Comparison of ENCODE assay signal across 14 cellular contexts in the genomic region with DNA sequence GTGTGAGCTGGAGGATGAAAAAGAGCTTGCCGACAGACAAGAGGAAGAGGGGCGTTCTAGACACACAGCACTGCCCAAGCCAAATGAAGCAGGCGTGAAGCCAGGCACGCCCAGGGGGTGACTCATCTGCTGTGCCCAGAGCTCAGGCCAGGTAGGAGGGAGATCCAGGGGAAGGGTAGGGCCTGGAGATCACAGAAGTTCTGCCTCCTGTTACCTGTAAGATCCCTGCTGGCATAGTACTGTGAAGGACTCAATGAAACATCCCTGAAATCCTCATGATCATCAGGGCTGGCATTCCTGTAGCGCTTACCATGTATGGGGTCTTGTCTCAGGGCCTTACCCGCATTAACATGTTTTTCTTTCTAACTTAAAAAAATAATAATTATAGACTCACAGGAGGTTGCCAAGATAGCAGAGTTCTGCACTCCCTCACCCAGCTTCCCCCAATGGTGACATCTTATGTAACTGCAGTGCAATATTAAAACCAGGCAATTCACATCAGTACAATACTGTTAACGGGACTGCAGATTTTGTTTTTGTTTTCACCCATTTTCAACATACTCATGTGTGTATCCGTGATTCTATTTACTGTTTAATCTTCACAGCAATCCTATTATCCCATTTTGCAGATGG.
DNase-seq lines count a peak whose midpoint lies in the region; ATAC-seq, FAIRE-seq and TF ChIP-seq lines count a peak whose summit lies in the region.
"Had no signal": no experiment of that assay in that cellular context is flagged by ENCODE, and none has a peak within 500 bp of the region (broad histone marks: within the 10 kb centered on the region; RNA-seq: fewer than 3 reads in every experiment).

No MANE protein-coding gene starts in this region.

- in situ Hi-C loops in GM12878 (cut with MboI) (no loop called here), HepG2 (cut with HindIII; ENCODE audit: extremely low pct_ligation_motif_present, low pct_unique_long_range_greater_than_20kb) (no loop called here)

- intact Hi-C loops in GM12878 (cut with micrococcal nuclease; ENCODE audit: unreplicated experiment): no loop called here
- intact Hi-C loops in HepG2 (cut with micrococcal nuclease; ENCODE audit: unreplicated experiment): no loop called here
- intact Hi-C loops in testis (cut with DNase I; ENCODE audit: low total_unique reads): no loop called here

- H3K4me1 Mint-ChIP-seq in T-helper 2 cell treated with Interferon-gamma antibody and Interleukin-4, amounts not matched to agents 5 μg/mL and 100 μg/mL, for 36 hours (ENCODE audit: low read depth): peaks cover 26% of the 10 kb centered on the region
- peaks cover 48% of the 10 kb centered on the region for H3K4me1 Mint-ChIP-seq in WTC11

- no peak for DNase-seq in T-helper 2 cell treated with Interferon-gamma antibody and Interleukin-4, amounts not matched to agents 5 μg/mL and 100 μg/mL, for 36 hours (ENCODE audit: low spot score)
- DNase-seq in T-helper 2 cell (no peak), GM12878 (ENCODE audit: low read depth, low spot score) (no peak), HepG2 (ENCODE audit: low spot score) (no peak), testis (no peak), WTC11 (ENCODE audit: low spot score) (no peak), DMS153 treated with DMSO at 0.1 percent for 48 hours (lab: John Stamatoyannopoulos, UW; ENCODE audit: unreplicated experiment) (no peak)
- DNase-seq: 8988T; activated CD4-positive, alpha-beta T cell treated with anti-CD3 and anti-CD28 coated beads for 48 hours; effector CD8-positive, alpha-beta T cell; Kasumi-1 had no signal

- H3K9me3 Mint-ChIP-seq in T-helper 2 cell treated with Interferon-gamma antibody and Interleukin-4, amounts not matched to agents 5 μg/mL and 100 μg/mL, for 36 hours: no peaks in the 10 kb centered on the region
- H3K9me3 Mint-ChIP-seq in WTC11: peaks cover 4% of the 10 kb centered on the region; the same call in 1 of the 2 replicates
- H3K9me3 Mint-ChIP-seq: activated naive CD4-positive, alpha-beta T cell treated with anti-CD3 and anti-CD28 coated beads, Interleukin-2, amount 50 U/mL, for 24 hours had no signal

- no peak overlapping the region for H3K27ac ChIP-seq in GM12878 (ENCODE audit: control insufficient read depth, insufficient read depth)
- H3K27ac ChIP-seq in HepG2 (ENCODE audit: extremely low read length, insufficient read depth, low read length): no peak overlapping the region
- H3K27ac ChIP-seq in testis: peak overlapping the region; percentile 75 to 82

- peak overlapping the region; percentile 52 for H3K27ac Mint-ChIP-seq in T-helper 2 cell treated with Interferon-gamma antibody and Interleukin-4, amounts not matched to agents 5 μg/mL and 100 μg/mL, for 36 hours
- H3K27ac Mint-ChIP-seq in WTC11: no peak overlapping the region

- H3K79me2 ChIP-seq in GM12878 (ENCODE audit: control insufficient read depth, insufficient read depth, low read length) (no peaks in the 10 kb centered on the region), HepG2 (ENCODE audit: insufficient read depth, low read length) (no peaks in the 10 kb centered on the region)

- BruUV-seq in GM12878 (replicated peaks; lab: Mats Ljungman, UMichigan) (no TSS peak), HepG2 (replicated peaks; lab: Mats Ljungman, UMichigan) (no TSS peak)

- H3K9me3 ChIP-seq in GM12878 (replicated peaks; ENCODE audit: control insufficient read depth, insufficient read depth, low read length): peaks cover 4% of the 10 kb centered on the region; the same call in 2 of the 3 replicates
- H3K9me3 ChIP-seq in HepG2 (ENCODE audit: low read length): no peaks in the 10 kb centered on the region
- H3K9me3 ChIP-seq in testis: no peaks in the 10 kb centered on the region
- H3K9me3 ChIP-seq: thoracic aorta had no signal

- no peaks in the 10 kb centered on the region for H3K27me3 ChIP-seq in GM12878 (replicated peaks in 1 of 2; ENCODE audit: control insufficient read depth in 2 of 2, insufficient read depth in 2 of 2, low read length in 1 of 2)
- peaks cover 0 to 5% of the 10 kb centered on the region in 2 experiments; a peak in 1 of 5 replicates for H3K27me3 ChIP-seq in HepG2 (ENCODE audit: control insufficient read depth in 1 of 2, insufficient read depth in 2 of 2, low read length in 2 of 2)
- no peaks in the 10 kb centered on the region for H3K27me3 ChIP-seq in testis

- H3K9ac ChIP-seq in GM12878 (ENCODE audit: control insufficient read depth, insufficient read depth, low read length) (no peak overlapping the region), HepG2 (ENCODE audit: insufficient read depth, low read depth, low read length) (no peak overlapping the region)

- no peaks in the 10 kb centered on the region for H3K27me3 Mint-ChIP-seq in T-helper 2 cell treated with Interferon-gamma antibody and Interleukin-4, amounts not matched to agents 5 μg/mL and 100 μg/mL, for 36 hours (ENCODE audit: low read depth)
- no peaks in the 10 kb centered on the region for H3K27me3 Mint-ChIP-seq in WTC11 (ENCODE audit: low read depth)
- H3K27me3 Mint-ChIP-seq: activated naive CD4-positive, alpha-beta T cell treated with anti-CD3 and anti-CD28 coated beads, Interleukin-2, amount 50 U/mL, for 24 hours had no signal

- peaks cover 10% of the 10 kb centered on the region for H3K4me1 ChIP-seq in GM12878 (ENCODE audit: control insufficient read depth, insufficient read depth, low read length)
- H3K4me1 ChIP-seq in HepG2 (ENCODE audit: insufficient read depth, low read length): peaks cover 7% of the 10 kb centered on the region
- H3K4me1 ChIP-seq in testis: peaks cover 21% of the 10 kb centered on the region

- no peak overlapping the region for H2AFZ ChIP-seq in GM12878 (ENCODE audit: control insufficient read depth, low read depth, low read length)
- H2AFZ ChIP-seq in HepG2 (ENCODE audit: low read length): no peak overlapping the region

- TF ChIP-seq POLR2A in GM12878 (IDR thresholded peaks at IDR 0.05; ENCODE audit: low read depth, low read length) (no peak), HepG2 (IDR thresholded peaks at IDR 0.05; ENCODE audit: insufficient read depth in 1 of 2, low read depth in 2 of 2, low read length in 2 of 2) (no peak), testis (IDR thresholded peaks at IDR 0.05) (no peak)

- no peak overlapping the region for H3K4me3 ChIP-seq in GM12878
- H3K4me3 ChIP-seq in HepG2 (replicated peaks in 1 of 3; ENCODE audit: insufficient read depth in 1 of 3, low read depth in 2 of 3, low read length in 3 of 3): no peak overlapping the region
- H3K4me3 ChIP-seq in testis: no peak overlapping the region
- H3K4me3 ChIP-seq: thoracic aorta had no signal

- TF ChIP-seq RAD21 in GM12878 (IDR thresholded peaks at IDR 0.05; ENCODE audit: insufficient read depth, low read depth, low read length) (no peak), HepG2 (CRISPR knock-in tag; IDR thresholded peaks at IDR 0.05) (no peak)

- SMC1A ChIA-PET in GM12878 (lab: Charles Lee; ENCODE audit: uncharacterized antibody, unreplicated experiment): interaction anchor here (0.6 to 9.7 kb wide), 15 partner anchors 11 to 1490 kb away, joined by 3 to 88 read pairs (median 3); no protein-coding TSS in a partner anchor

- H4K20me1 ChIP-seq in GM12878 (ENCODE audit: control insufficient read depth, insufficient read depth) (no peaks in the 10 kb centered on the region), HepG2 (ENCODE audit: insufficient read depth, low read length) (no peaks in the 10 kb centered on the region)

- H3K36me3 Mint-ChIP-seq in T-helper 2 cell treated with Interferon-gamma antibody and Interleukin-4, amounts not matched to agents 5 μg/mL and 100 μg/mL, for 36 hours (ENCODE audit: low read depth): peaks cover 28% of the 10 kb centered on the region
- no peaks in the 10 kb centered on the region for H3K36me3 Mint-ChIP-seq in WTC11

- POLR2A ChIA-PET in GM12878 (lab: Charles Lee): interaction anchor here (0.6 to 1.4 kb wide), 4 partner anchors 10 to 239 kb away, joined by 3 to 4 read pairs (median 4); no protein-coding TSS in a partner anchor
- POLR2A ChIA-PET in HepG2 (lab: Yijun Ruan, JAX): no interaction called here
- POLR2A ChIA-PET in WTC11 (lab: Charles Lee): no interaction called here

- 43% methylated on average over 8 of the region's 8 CpGs for WGBS in GM12878 (ENCODE audit: insufficient coverage, insufficient replicate concordance, low lambda C conversion rate, missing lambda C conversion rate)
- 29% methylated on average over 8 of the region's 8 CpGs for WGBS in HepG2 (ENCODE audit: low lambda C conversion rate)
- 78 to 86% methylated on average over 8 of the region's 8 CpGs for WGBS in testis, 2 donors

- peak; percentile 39; the same call in 2 of the 3 replicates for ATAC-seq in GM12878
- ATAC-seq in HepG2: no peak
- ATAC-seq in HG02763 (IDR thresholded peaks at IDR 0.05; ENCODE audit: unreplicated experiment): no peak
- no peak for ATAC-seq in WTC11

- no peak for FAIRE-seq in GM12878 (lab: Jason Lieb, UNC)
- no peak for FAIRE-seq in HepG2 (lab: Jason Lieb, UNC)

- TF ChIP-seq EP300 in GM12878 (IDR thresholded peaks at IDR 0.05; ENCODE audit: borderline replicate concordance in 1 of 2, control insufficient read depth in 1 of 2, low read depth in 2 of 2, low read length in 2 of 2) (no peak), HepG2 (IDR thresholded peaks at IDR 0.05; ENCODE audit: low read depth in 2 of 2, low read length in 2 of 2) (no peak), HepG2 (CRISPR knock-in tag; IDR thresholded peaks at IDR 0.05; ENCODE audit: borderline replicate concordance) (no peak)

- H3K36me3 ChIP-seq in GM12878 (ENCODE audit: control insufficient read depth in 2 of 2, insufficient read depth in 2 of 2, low read length in 1 of 2) (no peaks in the 10 kb centered on the region; a peak in 2 of 4 replicates), HepG2 (replicated peaks in 1 of 2; ENCODE audit: control insufficient read depth in 1 of 2, insufficient read depth in 2 of 2, low read length in 2 of 2) (no peaks in the 10 kb centered on the region), testis (ENCODE audit: low read depth, missing control alignments) (no peaks in the 10 kb centered on the region)
- H3K36me3 ChIP-seq: thoracic aorta had no signal

- RAD21 ChIA-PET in GM12878 (lab: Charles Lee; ENCODE audit: unreplicated experiment): interaction anchor here (0.9 to 3.3 kb wide), 7 partner anchors 10 to 155 kb away, joined by 3 to 13 read pairs (median 4); no protein-coding TSS in a partner anchor

- CTCF ChIA-PET in GM12878 (lab: Yijun Ruan, JAX) (interaction anchor here (0.7 to 1.9 kb wide), 6 partner anchors 11 to 155 kb away, joined by 3 to 5 read pairs (median 4); no protein-coding TSS in a partner anchor), HepG2 (lab: Yijun Ruan, JAX; ENCODE audit: low intra/inter-chr PET ratio, low total read pairs) (no interaction called here), WTC11 (lab: Charles Lee) (interaction anchor here (0.9 kb wide), 1 partner anchor 155 kb away, joined by 3 read pairs; no protein-coding TSS in a partner anchor)

- H3K4me3 Mint-ChIP-seq in T-helper 2 cell treated with Interferon-gamma antibody and Interleukin-4, amounts not matched to agents 5 μg/mL and 100 μg/mL, for 36 hours: no peak overlapping the region
- no peak overlapping the region for H3K4me3 Mint-ChIP-seq in WTC11
- H3K4me3 Mint-ChIP-seq: activated naive CD4-positive, alpha-beta T cell treated with anti-CD3 and anti-CD28 coated beads, Interleukin-2, amount 50 U/mL, for 24 hours had no signal

- no peak for TF ChIP-seq CTCF in GM12878 (IDR thresholded peaks at IDR 0.05 in 2 of 3, conservative IDR thresholded peaks at IDR 0.05 in 1 of 3; ENCODE audit: control insufficient read depth in 2 of 3, extremely low read depth in 1 of 3, insufficient read depth in 1 of 3, low read depth in 3 of 3, low read length in 3 of 3)
- TF ChIP-seq CTCF in HepG2 (CRISPR knock-in tag; IDR thresholded peaks at IDR 0.05): no peak
- TF ChIP-seq CTCF in testis (IDR thresholded peaks at IDR 0.05): no peak
- no peak for TF ChIP-seq CTCF in WTC11 (IDR thresholded peaks at IDR 0.05)

- H3K4me2 ChIP-seq in GM12878 (ENCODE audit: control insufficient read depth, insufficient read depth) (no peak overlapping the region), HepG2 (ENCODE audit: low read depth, low read length) (no peak overlapping the region)

Comparison
In these comparisons a context has a peak if more than half of its experiments do, and no peak if none do; other contexts are left out.
1. H3K27ac ChIP-seq: peak in testis (2 of 2); none in GM12878 (single experiment) and HepG2 (single experiment).